In genomic region chr3:47008851-47009224, GRCh38 we compare ENCODE assay signal across 9 cellular contexts. TPM values are rescaled to one million over a fixed set of nuclear protein-coding genes. Genes with fewer than 3 reads are reported as not detected.
DNase-seq lines count a peak whose midpoint lies in the region; ATAC-seq and TF ChIP-seq lines count a peak whose summit lies in the region.
"Had no signal": no experiment of that assay in that cellular context is flagged by ENCODE, and none has a peak within 500 bp of the region (broad histone marks: within the 10 kb centered on the region; RNA-seq: fewer than 3 reads in every experiment).

No MANE protein-coding gene starts in this region.

- intact Hi-C loops in Right ventricle myocardium inferior (cut with DNase I): loop anchor here (1.0 to 10.0 kb wide), 3 partner anchors 30 to 304 kb away; partner anchors contain the start of genes NBEAL2 and TMIE
- intact Hi-C loops in Right ventricle myocardium superior (cut with DNase I): loop anchor here (10.0 kb wide), 1 partner anchor 304 kb away; the partner anchor contains the start of gene TMIE
- intact Hi-C loops in naive thymus-derived CD4-positive, alpha-beta T cell (cut with micrococcal nuclease): loop anchor here (1.0 kb wide), 3 partner anchors 22 to 504 kb away; partner anchors contain the start of genes ELP6 (in 1 of the 2) and NBEAL2 (in 1 of the 2)
- intact Hi-C loops in aorta (cut with DNase I): loop anchor here (1.0 to 10.0 kb wide), 2 partner anchors 273 to 304 kb away; partner anchors contain the start of genes TMIE (in 2 of the 2), KIF9 (in 1 of the 2) and KLHL18 (in 1 of the 2)

- H3K27me3 ChIP-seq in endodermal cell (ENCODE audit: control insufficient read depth, insufficient read depth, low read length, poor library complexity, severe bottlenecking) (no peaks in the 10 kb centered on the region), aorta (ENCODE audit: control insufficient read depth in 1 of 2, insufficient read depth in 2 of 2, low read length in 1 of 2) (no peaks in the 10 kb centered on the region)
- no peaks in the 10 kb centered on the region for H3K27me3 ChIP-seq in naive thymus-derived CD4-positive, alpha-beta T cell (ENCODE audit: control insufficient read depth in 2 of 2, insufficient read depth in 2 of 2, low read length in 2 of 2)

- H3K4me3 Mint-ChIP-seq in endodermal cell: peak overlapping the region; percentile 69
- H3K4me3 Mint-ChIP-seq in naive thymus-derived CD4-positive, alpha-beta T cell: peak overlapping the region; percentile 44 to 82 (median 67)

- H3K36me3 ChIP-seq in endodermal cell (ENCODE audit: control insufficient read depth, insufficient read depth, low read length) (peaks cover 16% of the 10 kb centered on the region), aorta (ENCODE audit: control insufficient read depth in 1 of 2, insufficient read depth in 2 of 2, low read length in 1 of 2) (no peaks in the 10 kb centered on the region)
- H3K36me3 ChIP-seq in naive thymus-derived CD4-positive, alpha-beta T cell (ENCODE audit: control insufficient read depth in 2 of 3, insufficient read depth in 3 of 3, low read length in 3 of 3): peaks cover 0 to 38% (median 21%) of the 10 kb centered on the region in 3 experiments

- POLR2A ChIA-PET in naive thymus-derived CD4-positive, alpha-beta T cell (lab: Charles Lee): interaction anchor here (0.7 to 3.1 kb wide), 4 partner anchors 12 to 29 kb away, joined by 3 to 17 read pairs (median 4); partner anchors contain the start of gene NBEAL2

- H3K4me1 Mint-ChIP-seq in endodermal cell: peaks cover 4% of the 10 kb centered on the region
- H3K4me1 Mint-ChIP-seq in naive thymus-derived CD4-positive, alpha-beta T cell: peaks cover 5 to 17% (median 7%) of the 10 kb centered on the region in 7 donors

- ATAC-seq in Right ventricle myocardium inferior: peak; percentile 0
- no peak for ATAC-seq in Right ventricle myocardium superior (ENCODE audit: poor library complexity)
- no peak for ATAC-seq in naive thymus-derived CD4-positive, alpha-beta T cell
- ATAC-seq in aorta (ENCODE audit: low FRiP score): peak; percentile 1
- ATAC-seq in HG03025 (IDR thresholded peaks at IDR 0.05; ENCODE audit: low FRiP score, unreplicated experiment): no peak

- no peaks in the 10 kb centered on the region for H3K27me3 Mint-ChIP-seq in endodermal cell (ENCODE audit: insufficient read depth)
- H3K27me3 Mint-ChIP-seq in naive thymus-derived CD4-positive, alpha-beta T cell: no peaks in the 10 kb centered on the region

- CTCF ChIA-PET in naive thymus-derived CD4-positive, alpha-beta T cell (lab: Charles Lee): no interaction called here

- H3K9ac ChIP-seq in endodermal cell (ENCODE audit: extremely low read depth, low read length, poor library complexity, severe bottlenecking): no peak overlapping the region

- H3K9me3 Mint-ChIP-seq in endodermal cell: no peaks in the 10 kb centered on the region
- peaks cover 0 to 1% (median 0%) of the 10 kb centered on the region in 11 donors for H3K9me3 Mint-ChIP-seq in naive thymus-derived CD4-positive, alpha-beta T cell

- H3K36me3 Mint-ChIP-seq in endodermal cell (ENCODE audit: low read depth): peaks cover 27% of the 10 kb centered on the region
- peaks cover 0 to 11% (median 7%) of the 10 kb centered on the region in 5 donors for H3K36me3 Mint-ChIP-seq in naive thymus-derived CD4-positive, alpha-beta T cell

- no peaks in the 10 kb centered on the region for H3K9me3 ChIP-seq in endodermal cell (ENCODE audit: control insufficient read depth, low read length)
- no peaks in the 10 kb centered on the region for H3K9me3 ChIP-seq in naive thymus-derived CD4-positive, alpha-beta T cell (ENCODE audit: control insufficient read depth in 2 of 3, low read length in 3 of 3)
- H3K9me3 ChIP-seq in aorta (ENCODE audit: control insufficient read depth, low read length): no peaks in the 10 kb centered on the region

- 32 to 70% methylated on average over 12 to 23 of the region's 23 CpGs for WGBS in endodermal cell (ENCODE audit: insufficient coverage in 1 of 2, insufficient read length in 1 of 2), 2 experiments
- WGBS in aorta, 2 donors: 22 to 40% methylated on average over 13 to 23 of the region's 23 CpGs

- DNase-seq in Right ventricle myocardium inferior (ENCODE audit: missing footprints): no peak
- DNase-seq in Right ventricle myocardium superior: no peak
- no peak for DNase-seq in endodermal cell
- no peak for DNase-seq in naive thymus-derived CD4-positive, alpha-beta T cell
- peak in 1 of 2 donors; percentile 53 for DNase-seq in aorta
- no peak for DNase-seq in UCSD-AML1 (lab: John Stamatoyannopoulos, UW; ENCODE audit: unreplicated experiment)
- DNase-seq in activated gamma-delta T cell (lab: John Stamatoyannopoulos, UW): no peak
- DNase-seq: SHP77 had no signal

- H3K27ac Mint-ChIP-seq in endodermal cell: no peak overlapping the region
- H3K27ac Mint-ChIP-seq in naive thymus-derived CD4-positive, alpha-beta T cell: peak overlapping the region in 5 of 9 donors; percentile 15 to 84 (median 67)

- H3K4me1 ChIP-seq in endodermal cell (ENCODE audit: control insufficient read depth, insufficient read depth, low read length) (no peaks in the 10 kb centered on the region), aorta (ENCODE audit: control insufficient read depth in 1 of 2, insufficient read depth in 2 of 2, low read length in 2 of 2) (no peaks in the 10 kb centered on the region)
- H3K4me1 ChIP-seq in naive thymus-derived CD4-positive, alpha-beta T cell (ENCODE audit: control insufficient read depth in 2 of 2, insufficient read depth in 2 of 2, low read length in 2 of 2): no peaks in the 10 kb centered on the region

- no peak for TF ChIP-seq CTCF in endodermal cell (conservative IDR thresholded peaks at IDR 0.05)

- H3K4me3 ChIP-seq in endodermal cell (ENCODE audit: low read length): no peak overlapping the region
- H3K4me3 ChIP-seq in naive thymus-derived CD4-positive, alpha-beta T cell (ENCODE audit: low read length): peak overlapping the region; percentile 46
- H3K4me3 ChIP-seq in aorta (ENCODE audit: low read length in 2 of 2): no peak overlapping the region

- no peak overlapping the region for H3K27ac ChIP-seq in endodermal cell (ENCODE audit: low read depth, low read length)
- H3K27ac ChIP-seq in naive thymus-derived CD4-positive, alpha-beta T cell (ENCODE audit: low read depth, low read length): peak overlapping the region; percentile 73
- no peak overlapping the region for H3K27ac ChIP-seq in aorta (ENCODE audit: low read depth in 1 of 2, low read length in 2 of 2)

RNA-seq across cellular contexts. Expression of gene NBEAL2, which starts 29.4 kb away (rescaled TPM):
- total RNA-seq in Right ventricle myocardium inferior (14.5 TPM), Right ventricle myocardium superior (11.7 TPM), endodermal cell (10 to 100 TPM; 59.2 to 64.0 TPM), aorta (10 to 100 TPM; 26.2 to 45.8 TPM)
- 22.9 TPM for polyA plus RNA-seq in endodermal cell (2013, experiment 1 of 2)
- polyA plus RNA-seq in endodermal cell (2013, experiment 2 of 2): 17.8 TPM
- 100 to 1,000 TPM in 2 of 5 experiments, 10 to 100 TPM in 3; 48.8 to 289 (median 94.0) TPM for total RNA-seq in naive thymus-derived CD4-positive, alpha-beta T cell
- 1 to 10 TPM; 1.7 to 4.9 TPM for polyA plus RNA-seq in naive thymus-derived CD4-positive, alpha-beta T cell
- 10 to 100 TPM in 1 of 2 donors, 1 to 10 TPM in 1; 6.3 to 55.8 TPM for polyA plus RNA-seq in aorta

RNA-seq across cellular contexts. Expression of gene CCDC12, which starts 32.3 kb away (rescaled TPM):
- total RNA-seq in Right ventricle myocardium inferior: 26.3 TPM
- total RNA-seq in Right ventricle myocardium superior: 29.2 TPM
- total RNA-seq in endodermal cell: 10 to 100 TPM; 46.7 to 47.8 TPM
- 44.4 TPM for polyA plus RNA-seq in endodermal cell (2013, experiment 1 of 2)
- polyA plus RNA-seq in endodermal cell (2013, experiment 2 of 2): 41.1 TPM
- total RNA-seq in naive thymus-derived CD4-positive, alpha-beta T cell: 10 to 100 TPM; 51.6 to 61.5 (median 56.9) TPM
- polyA plus RNA-seq in naive thymus-derived CD4-positive, alpha-beta T cell: 100 to 1,000 TPM in 1 of 2 donors, 10 to 100 TPM in 1; 88.2 to 115 TPM
- 10 to 100 TPM; 30.5 to 35.9 TPM for total RNA-seq in aorta
- 10 to 100 TPM; 43.5 to 46.5 TPM for polyA plus RNA-seq in aorta

Comparison
In these comparisons a context has a peak if more than half of its experiments do, and no peak if none do; other contexts are left out.
1. ATAC-seq: peak in Right ventricle myocardium inferior (single experiment) and aorta (single experiment); none in Right ventricle myocardium superior (single experiment), naive thymus-derived CD4-positive, alpha-beta T cell (single experiment) and HG03025 (single experiment).